In genomic region chr2:156182132-156182531, GRCh38 we compare ENCODE assay signal across 14 cellular contexts.
DNase-seq lines count a peak whose midpoint lies in the region; ATAC-seq, FAIRE-seq and TF ChIP-seq lines count a peak whose summit lies in the region.
"Had no signal": no experiment of that assay in that cellular context is flagged by ENCODE, and none has a peak within 500 bp of the region (broad histone marks: within the 10 kb centered on the region; RNA-seq: fewer than 3 reads in every experiment).

No MANE protein-coding gene starts in this region.

- H3K79me2 ChIP-seq in GM23338 (replicated peaks; ENCODE audit: insufficient read depth): no peaks in the 10 kb centered on the region

- H3K27me3 ChIP-seq in GM23338 (ENCODE audit: insufficient read depth): no peaks in the 10 kb centered on the region
- no peaks in the 10 kb centered on the region for H3K27me3 ChIP-seq in colonic mucosa
- H3K27me3 ChIP-seq in pancreas: no peaks in the 10 kb centered on the region
- no peaks in the 10 kb centered on the region for H3K27me3 ChIP-seq in H7 (ENCODE audit: control insufficient read depth, insufficient read depth, low read length)
- H3K27me3 ChIP-seq: BLaER1 had no signal

- H3K9me3 ChIP-seq in colonic mucosa (no peaks in the 10 kb centered on the region), pancreas (no peaks in the 10 kb centered on the region)
- H3K9me3 ChIP-seq: BLaER1, thoracic aorta had no signal

- H3K4me3 Mint-ChIP-seq in GM23338: no peak overlapping the region
- H3K4me3 Mint-ChIP-seq: activated CD8-positive, alpha-beta T cell treated with anti-CD3 and anti-CD28 coated beads for 36 hours; effector memory CD8-positive, alpha-beta T cell had no signal

- no peak for DNase-seq in GM23338 (ENCODE audit: low spot score)
- peak; percentile 76 for DNase-seq in NCI-H345 treated with DMSO at 0.1 percent for 48 hours (lab: John Stamatoyannopoulos, UW; ENCODE audit: unreplicated experiment)
- DNase-seq in colonic mucosa: peak; percentile 76
- DNase-seq in pancreas: peak in 3 of 6 donors; percentile 45 to 64 (median 49)
- DNase-seq in H7: no peak
- no peak for DNase-seq in activated naive CD4-positive, alpha-beta T cell treated with Interleukin-2 at 50 U/mL for 16 hours
- DNase-seq in HUDEP-2 (lab: John Stamatoyannopoulos, UW; ENCODE audit: unreplicated experiment in 76 of 76): no peak
- DNase-seq: activated CD8-positive, alpha-beta T cell treated with anti-CD3 and anti-CD28 coated beads for 36 hours; effector memory CD8-positive, alpha-beta T cell; NCI-H1694 treated with DMSO at 0.1 percent for 48 hours had no signal

- peaks cover 17% of the 10 kb centered on the region for H3K4me1 ChIP-seq in GM23338 (ENCODE audit: insufficient read depth)
- no peaks in the 10 kb centered on the region for H3K4me1 ChIP-seq in colonic mucosa
- peaks cover 0 to 18% (median 7%) of the 10 kb centered on the region in 3 donors for H3K4me1 ChIP-seq in pancreas
- H3K4me1 ChIP-seq: BLaER1 had no signal

- 5 to 7% methylated on average over 2 of the region's 2 CpGs for WGBS in pancreas, 2 donors

- H3K27ac Mint-ChIP-seq in GM23338: 0 out of 2 replicates have a peak overlapping the region, but pooled peaks have one; percentile 21
- H3K27ac Mint-ChIP-seq: activated CD8-positive, alpha-beta T cell treated with anti-CD3 and anti-CD28 coated beads for 36 hours; effector memory CD8-positive, alpha-beta T cell had no signal

- no peak for TF ChIP-seq CTCF in GM23338 (conservative IDR thresholded peaks at IDR 0.05; ENCODE audit: low read depth in 2 of 2)
- TF ChIP-seq CTCF in colonic mucosa (IDR thresholded peaks at IDR 0.05): no peak
- no peak for TF ChIP-seq CTCF in pancreas (IDR thresholded peaks at IDR 0.05)

- H3K4me2 ChIP-seq in GM23338: no peak overlapping the region
- H3K4me2 ChIP-seq: BLaER1 had no signal

- no peaks in the 10 kb centered on the region for H4K20me1 ChIP-seq in GM23338 (replicated peaks; ENCODE audit: insufficient read depth)
- H4K20me1 ChIP-seq: BLaER1 had no signal

- H3K9ac ChIP-seq in colonic mucosa (ENCODE audit: low read depth in 2 of 2, low read length in 2 of 2): peak overlapping the region in 1 of 2 donors; percentile 4
- H3K9ac ChIP-seq: BLaER1 had no signal

- no peak overlapping the region for H2AFZ ChIP-seq in GM23338

- H3K36me3 Mint-ChIP-seq in GM23338 (ENCODE audit: low read depth): no peaks in the 10 kb centered on the region

- H3K36me3 ChIP-seq in GM23338 (ENCODE audit: insufficient read depth): no peaks in the 10 kb centered on the region
- H3K36me3 ChIP-seq in colonic mucosa: no peaks in the 10 kb centered on the region
- H3K36me3 ChIP-seq in pancreas: no peaks in the 10 kb centered on the region
- H3K36me3 ChIP-seq in H7 (replicated peaks; ENCODE audit: control insufficient read depth, insufficient read depth, low read length): no peaks in the 10 kb centered on the region
- H3K36me3 ChIP-seq: BLaER1, thoracic aorta had no signal

- H3K4me1 Mint-ChIP-seq in GM23338: peaks cover 18% of the 10 kb centered on the region; the same call in 2 of the 3 replicates

- H3K27me3 Mint-ChIP-seq in GM23338 (ENCODE audit: insufficient read depth, low read depth, poor library complexity): no peaks in the 10 kb centered on the region

- FAIRE-seq in pancreas (lab: Jason Lieb, UNC): peak; percentile 47
- FAIRE-seq: GM19239 had no signal

- no peaks in the 10 kb centered on the region for H3K9me2 ChIP-seq in GM23338 (ENCODE audit: insufficient read depth)

- intact Hi-C loops in colonic mucosa (cut with DNase I) (no loop called here), pancreas (cut with DNase I) (no loop called here)

- H3K27ac ChIP-seq in GM23338 (ENCODE audit: low read depth) (no peak overlapping the region), colonic mucosa (peak overlapping the region; percentile 88), pancreas (peak overlapping the region; percentile 36 to 92 (median 67))
- H3K27ac ChIP-seq: BLaER1, thoracic aorta had no signal

- H3K4me3 ChIP-seq in GM23338 (no peak overlapping the region), colonic mucosa (no peak overlapping the region), pancreas (no peak overlapping the region), H7 (ENCODE audit: insufficient read depth, low read depth, low read length) (no peak overlapping the region)
- H3K4me3 ChIP-seq: BLaER1, thoracic aorta had no signal

- H3F3A ChIP-seq in GM23338 (replicated peaks; ENCODE audit: low read depth): no peaks in the 10 kb centered on the region

- H3K9me3 Mint-ChIP-seq in GM23338: no peaks in the 10 kb centered on the region
- H3K9me3 Mint-ChIP-seq: activated CD8-positive, alpha-beta T cell treated with anti-CD3 and anti-CD28 coated beads for 36 hours; effector memory CD8-positive, alpha-beta T cell had no signal

- ATAC-seq in GM23338 (no peak), pancreas (peak; percentile 98 to 99 (median 98)), GM18873 (IDR thresholded peaks at IDR 0.05; ENCODE audit: low FRiP score, unreplicated experiment) (no peak)
- ATAC-seq: activated CD8-positive, alpha-beta T cell treated with anti-CD3 and anti-CD28 coated beads for 36 hours; effector memory CD8-positive, alpha-beta T cell had no signal

TF ChIP-seq in GM23338, 12 proteins besides CTCF, POLR2A, EP300 and RAD21:
- TF ChIP-seq, protein P1, sequence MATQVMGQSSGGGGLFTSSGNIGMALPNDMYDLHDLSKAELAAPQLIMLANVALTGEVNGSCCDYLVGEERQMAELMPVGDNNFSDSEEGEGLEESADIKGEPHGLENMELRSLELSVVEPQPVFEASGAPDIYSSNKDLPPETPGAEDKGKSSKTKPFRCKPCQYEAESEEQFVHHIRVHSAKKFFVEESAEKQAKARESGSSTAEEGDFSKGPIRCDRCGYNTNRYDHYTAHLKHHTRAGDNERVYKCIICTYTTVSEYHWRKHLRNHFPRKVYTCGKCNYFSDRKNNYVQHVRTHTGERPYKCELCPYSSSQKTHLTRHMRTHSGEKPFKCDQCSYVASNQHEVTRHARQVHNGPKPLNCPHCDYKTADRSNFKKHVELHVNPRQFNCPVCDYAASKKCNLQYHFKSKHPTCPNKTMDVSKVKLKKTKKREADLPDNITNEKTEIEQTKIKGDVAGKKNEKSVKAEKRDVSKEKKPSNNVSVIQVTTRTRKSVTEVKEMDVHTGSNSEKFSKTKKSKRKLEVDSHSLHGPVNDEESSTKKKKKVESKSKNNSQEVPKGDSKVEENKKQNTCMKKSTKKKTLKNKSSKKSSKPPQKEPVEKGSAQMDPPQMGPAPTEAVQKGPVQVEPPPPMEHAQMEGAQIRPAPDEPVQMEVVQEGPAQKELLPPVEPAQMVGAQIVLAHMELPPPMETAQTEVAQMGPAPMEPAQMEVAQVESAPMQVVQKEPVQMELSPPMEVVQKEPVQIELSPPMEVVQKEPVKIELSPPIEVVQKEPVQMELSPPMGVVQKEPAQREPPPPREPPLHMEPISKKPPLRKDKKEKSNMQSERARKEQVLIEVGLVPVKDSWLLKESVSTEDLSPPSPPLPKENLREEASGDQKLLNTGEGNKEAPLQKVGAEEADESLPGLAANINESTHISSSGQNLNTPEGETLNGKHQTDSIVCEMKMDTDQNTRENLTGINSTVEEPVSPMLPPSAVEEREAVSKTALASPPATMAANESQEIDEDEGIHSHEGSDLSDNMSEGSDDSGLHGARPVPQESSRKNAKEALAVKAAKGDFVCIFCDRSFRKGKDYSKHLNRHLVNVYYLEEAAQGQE (IDR thresholded peaks at IDR 0.05; ENCODE audit: unreplicated experiment): no peak

Comparison
In these comparisons a context has a peak if more than half of its experiments do, and no peak if none do; other contexts are left out.
1. ATAC-seq: peak in pancreas (4 of 4); none in GM23338 (single experiment) and GM18873 (single experiment).
2. DNase-seq: peak in NCI-H345 treated with DMSO at 0.1 percent for 48 hours (single experiment) and colonic mucosa (single experiment); none in GM23338 (single experiment), H7 (single experiment), activated naive CD4-positive, alpha-beta T cell treated with Interleukin-2 at 50 U/mL for 16 hours (single experiment) and HUDEP-2 (0 of 76).